26 cellular contexts compared by ENCODE assay signal in genomic region chr3:15983693-15984092, GRCh38.
DNase-seq lines count a peak whose midpoint lies in the region; ATAC-seq and TF ChIP-seq lines count a peak whose summit lies in the region.
"Had no signal": no experiment of that assay in that cellular context is flagged by ENCODE, and none has a peak within 500 bp of the region (broad histone marks: within the 10 kb centered on the region; RNA-seq: fewer than 3 reads in every experiment).

No MANE protein-coding gene starts in this region.

- H3K4me1 Mint-ChIP-seq in GM23338: peaks cover 8% of the 10 kb centered on the region; the same call in 2 of the 3 replicates
- H3K4me1 Mint-ChIP-seq: IgD-negative memory B cell; naive thymus-derived CD4-positive, alpha-beta T cell; WTC11 had no signal

- H3K4me3 Mint-ChIP-seq in GM23338: no peak overlapping the region
- H3K4me3 Mint-ChIP-seq: CD8-positive, alpha-beta T cell; IgD-negative memory B cell; naive thymus-derived CD4-positive, alpha-beta T cell; WTC11 had no signal

- H3K27me3 Mint-ChIP-seq in GM23338 (ENCODE audit: insufficient read depth, low read depth, poor library complexity): no peaks in the 10 kb centered on the region
- H3K27me3 Mint-ChIP-seq: IgD-negative memory B cell had no signal

- no peak overlapping the region for H3K27ac ChIP-seq in GM23338 (ENCODE audit: low read depth)
- H3K27ac ChIP-seq in fibroblast of lung (ENCODE audit: insufficient read depth, low read length): peak overlapping the region; percentile 91
- H3K27ac ChIP-seq: cardiac muscle cell, gastroesophageal sphincter, HL-60, transverse colon had no signal

- no peaks in the 10 kb centered on the region; the same call in 1 of the 2 replicates for H3K9me2 ChIP-seq in GM23338 (ENCODE audit: insufficient read depth)

- no peaks in the 10 kb centered on the region for H4K20me1 ChIP-seq in GM23338 (replicated peaks; ENCODE audit: insufficient read depth)
- H4K20me1 ChIP-seq in fibroblast of lung (ENCODE audit: control insufficient read depth, extremely low read depth, insufficient read depth, low read length): no peaks in the 10 kb centered on the region

- H3K27me3 ChIP-seq in GM23338 (ENCODE audit: insufficient read depth) (no peaks in the 10 kb centered on the region), fibroblast of lung (ENCODE audit: control insufficient read depth, insufficient read depth, low read length) (no peaks in the 10 kb centered on the region), skeletal muscle satellite cell (ENCODE audit: control insufficient read depth, insufficient read depth, low read length) (no peaks in the 10 kb centered on the region)
- H3K27me3 ChIP-seq: cardiac muscle cell, gastroesophageal sphincter, transverse colon had no signal

- ATAC-seq in GM23338: no peak
- no peak for ATAC-seq in GM18873 (IDR thresholded peaks at IDR 0.05; ENCODE audit: low FRiP score, unreplicated experiment)
- ATAC-seq: CD8-positive, alpha-beta T cell; gastroesophageal sphincter; naive thymus-derived CD4-positive, alpha-beta T cell; stimulated activated naive CD8-positive, alpha-beta T cell treated with anti-CD3 and anti-CD28 coated beads, Interleukin-15, Interleukin-2, amounts not matched to agents 100 U/mL and 50 U/mL, for 24 hours; WTC11 had no signal

- H3K9me3 Mint-ChIP-seq in GM23338: peaks cover 26% of the 10 kb centered on the region

- H3K9ac ChIP-seq in fibroblast of lung (ENCODE audit: insufficient read depth, low read length): no peak overlapping the region
- peak overlapping the region; percentile 74 for H3K9ac ChIP-seq in skeletal muscle satellite cell (ENCODE audit: low read depth, low read length)

- H3K4me1 ChIP-seq in GM23338 (ENCODE audit: insufficient read depth) (no peaks in the 10 kb centered on the region), fibroblast of lung (ENCODE audit: control insufficient read depth, extremely low read depth, insufficient read depth, low read length) (peaks cover 4% of the 10 kb centered on the region), skeletal muscle satellite cell (ENCODE audit: control insufficient read depth, insufficient read depth, low read length) (peaks cover 32% of the 10 kb centered on the region)
- H3K4me1 ChIP-seq: transverse colon had no signal

- H3K36me3 Mint-ChIP-seq in GM23338 (ENCODE audit: low read depth): peaks cover 15% of the 10 kb centered on the region
- H3K36me3 Mint-ChIP-seq: IgD-negative memory B cell had no signal

- no peak for TF ChIP-seq CTCF in GM23338 (conservative IDR thresholded peaks at IDR 0.05; ENCODE audit: low read depth in 2 of 2)
- TF ChIP-seq CTCF in WI38 (IDR thresholded peaks at IDR 0.05; ENCODE audit: low read depth, low read length): no peak
- no peak for TF ChIP-seq CTCF in fibroblast of lung (conservative IDR thresholded peaks at IDR 0.05 in 1 of 2, IDR thresholded peaks at IDR 0.05 in 1 of 2; ENCODE audit: low read depth in 1 of 2, low read length in 2 of 2)

- H2AFZ ChIP-seq in GM23338 (peak overlapping the region; percentile 43; the same call in 1 of the 2 replicates), fibroblast of lung (ENCODE audit: low read length) (no peak overlapping the region)

- H3K36me3 ChIP-seq in GM23338 (ENCODE audit: insufficient read depth): no peaks in the 10 kb centered on the region
- no peaks in the 10 kb centered on the region for H3K36me3 ChIP-seq in fibroblast of lung (ENCODE audit: control insufficient read depth, insufficient read depth, low read length)
- no peaks in the 10 kb centered on the region for H3K36me3 ChIP-seq in skeletal muscle satellite cell (ENCODE audit: insufficient read depth, low read length)
- H3K36me3 ChIP-seq: cardiac muscle cell, gastroesophageal sphincter, transverse colon had no signal

- no peak overlapping the region for H3K27ac Mint-ChIP-seq in GM23338
- H3K27ac Mint-ChIP-seq: CD8-positive, alpha-beta T cell; naive thymus-derived CD4-positive, alpha-beta T cell; WTC11 had no signal

- DNase-seq in GM23338 (ENCODE audit: low spot score) (no peak), fibroblast of lung (ENCODE audit: low read depth in 2 of 2) (no peak), H4 (ENCODE audit: low spot score) (no peak), NCI-H2171 (lab: John Stamatoyannopoulos, UW) (no peak), T-helper 9 cell (no peak)
- DNase-seq: activated CD4-positive, alpha-beta T cell treated with anti-CD3 and anti-CD28 coated beads, Interleukin-2, amount 50 U/mL, for 4 hours; activated effector memory CD4-positive, alpha-beta T cell treated with Interleukin-2 at 50 U/mL for 16 hours; CD8-positive, alpha-beta T cell; dermis blood vessel endothelial cell; naive thymus-derived CD4-positive, alpha-beta T cell; NCI-H1436 treated with DMSO at 0.1 percent for 48 hours; NCI-H524; SIG-M5; small intestine; stimulated activated CD4-positive, alpha-beta T cell treated with anti-CD3 and anti-CD28 coated beads, Interleukin-4, amount 100 ng/mL, for 1 hour; stimulated activated naive CD8-positive, alpha-beta T cell treated with anti-CD3 and anti-CD28 coated beads, Interleukin-15, Interleukin-2, amounts not matched to agents 100 U/mL and 50 U/mL, for 24 hours; T-helper 2 cell; transverse colon had no signal

- H3K9me3 ChIP-seq in fibroblast of lung (ENCODE audit: control insufficient read depth, insufficient read depth, low read depth, low read length): no peaks in the 10 kb centered on the region
- H3K9me3 ChIP-seq in skeletal muscle satellite cell (replicated peaks; ENCODE audit: low read length): no peaks in the 10 kb centered on the region
- H3K9me3 ChIP-seq: transverse colon had no signal

- H3K4me3 ChIP-seq in GM23338 (no peak overlapping the region), WI38 (ENCODE audit: low read depth, low read length) (peak overlapping the region; percentile 41), fibroblast of lung (replicated peaks in 1 of 4; ENCODE audit: control extremely low read depth in 1 of 4, insufficient read depth in 1 of 4, low read depth in 3 of 4, low read length in 4 of 4) (peak overlapping the region in 3 of 4 experiments; percentile 6 to 48 (median 28)), skeletal muscle satellite cell (ENCODE audit: low read length) (no peak overlapping the region)
- H3K4me3 ChIP-seq: cardiac muscle cell, gastroesophageal sphincter, transverse colon had no signal

- H3K79me2 ChIP-seq in GM23338 (replicated peaks; ENCODE audit: insufficient read depth) (no peaks in the 10 kb centered on the region), fibroblast of lung (ENCODE audit: control insufficient read depth, insufficient read depth, low read length) (no peaks in the 10 kb centered on the region)

- no peaks in the 10 kb centered on the region for H3F3A ChIP-seq in GM23338 (replicated peaks; ENCODE audit: low read depth)

- H3K4me2 ChIP-seq in GM23338 (no peak overlapping the region), fibroblast of lung (ENCODE audit: extremely low read depth, insufficient read depth, low read length) (peak overlapping the region; percentile 55), skeletal muscle satellite cell (ENCODE audit: low read length) (peak overlapping the region; percentile 75)

TF ChIP-seq in GM23338, 12 proteins besides CTCF, POLR2A, EP300 and RAD21 (continues in another document):
- TF ChIP-seq ZNF331 (CRISPR knock-in tag; IDR thresholded peaks at IDR 0.05; ENCODE audit: low read depth) (no peak), EZH2phosphoT487 (IDR thresholded peaks at IDR 0.05; ENCODE audit: unreplicated experiment) (no peak), ZNF114 (CRISPR knock-in tag; IDR thresholded peaks at IDR 0.05) (no peak), CREB1 (CRISPR knock-in tag; IDR thresholded peaks at IDR 0.05; ENCODE audit: low read depth) (no peak)
- TF ChIP-seq, protein P1, sequence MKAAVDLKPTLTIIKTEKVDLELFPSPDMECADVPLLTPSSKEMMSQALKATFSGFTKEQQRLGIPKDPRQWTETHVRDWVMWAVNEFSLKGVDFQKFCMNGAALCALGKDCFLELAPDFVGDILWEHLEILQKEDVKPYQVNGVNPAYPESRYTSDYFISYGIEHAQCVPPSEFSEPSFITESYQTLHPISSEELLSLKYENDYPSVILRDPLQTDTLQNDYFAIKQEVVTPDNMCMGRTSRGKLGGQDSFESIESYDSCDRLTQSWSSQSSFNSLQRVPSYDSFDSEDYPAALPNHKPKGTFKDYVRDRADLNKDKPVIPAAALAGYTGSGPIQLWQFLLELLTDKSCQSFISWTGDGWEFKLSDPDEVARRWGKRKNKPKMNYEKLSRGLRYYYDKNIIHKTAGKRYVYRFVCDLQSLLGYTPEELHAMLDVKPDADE (IDR thresholded peaks at IDR 0.05): no peak

Comparison
In these comparisons a context has a peak if more than half of its experiments do, and no peak if none do; other contexts are left out.
1. H3K4me3 ChIP-seq: peak in WI38 (single experiment) and fibroblast of lung (3 of 4); none in GM23338 (single experiment) and skeletal muscle satellite cell (single experiment).